In genomic region chr12:104903648-104904423, GRCh38 we compare ENCODE assay signal across 1 cellular context.
TF ChIP-seq lines count a peak whose summit lies in the region.

No MANE protein-coding gene starts in this region.

TF ChIP-seq in HepG2, 621 proteins besides CTCF, POLR2A, EP300 and RAD21:
- no peak for TF ChIP-seq HMG20B (CRISPR knock-in tag; conservative IDR thresholded peaks at IDR 0.05)
- TF ChIP-seq SOX6 (IDR thresholded peaks at IDR 0.05): no peak
- peak; percentile 67; the same call in 1 of the 2 replicates for TF ChIP-seq SOX6 (CRISPR knock-in tag; IDR thresholded peaks at IDR 0.05)
- no peak for TF ChIP-seq ARID3A (IDR thresholded peaks at IDR 0.05; ENCODE audit: low read depth, low read length)
- peak; percentile 24; the same call in 1 of the 2 replicates for TF ChIP-seq ARID5B (CRISPR knock-in tag; IDR thresholded peaks at IDR 0.05)
- TF ChIP-seq SOX13 (IDR thresholded peaks at IDR 0.05): no peak; the same call in 1 of the 2 replicates
- peak in 1 of 2 experiments; percentile 81; a peak in 2 of 4 replicates for TF ChIP-seq SOX13 (CRISPR knock-in tag; conservative IDR thresholded peaks at IDR 0.05 in 1 of 2, IDR thresholded peaks at IDR 0.05 in 1 of 2)
- peak; percentile 45; the same call in 1 of the 2 replicates for TF ChIP-seq SOX5 (CRISPR knock-in tag; IDR thresholded peaks at IDR 0.05; ENCODE audit: borderline replicate concordance)
